Comparison of ENCODE assay signal across 8 cellular contexts in genomic region chr14:70642313-70643235, GRCh38. TPM values are rescaled to one million over a fixed set of nuclear protein-coding genes. Genes with fewer than 3 reads are reported as not detected.
A peak's percentile ranks its signal among the peaks of the same experiment; 100 is the strongest.
DNase-seq lines count a peak whose midpoint lies in the region; ATAC-seq and TF ChIP-seq lines count a peak whose summit lies in the region.

No MANE protein-coding gene starts in this region.

- peaks cover 28% of the 10 kb centered on the region for H3K36me3 Mint-ChIP-seq in activated CD4-positive, alpha-beta memory T cell treated with anti-CD3 and anti-CD28 coated beads, Interleukin-2, amount 10 ng/mL, durations not matched to agents 7 days and 5 days (ENCODE audit: low read depth)
- H3K36me3 Mint-ChIP-seq in natural killer cell, result no peaks in the 10 kb centered on the region

- CTCF ChIA-PET in activated CD4-positive, alpha-beta memory T cell treated with anti-CD3 and anti-CD28 coated beads, Interleukin-2, amount 10 ng/mL, durations not matched to agents 7 days and 5 days (lab: Charles Lee), result interaction anchor here (1.1 to 2.0 kb wide), 3 partner anchors 12 to 71 kb away, joined by 3 to 14 read pairs (median 4); no protein-coding TSS in a partner anchor

- peak; percentile 25 for DNase-seq in activated T-cell treated with anti-CD3 and anti-CD28 coated beads for 1 hour (ENCODE audit: low read depth)
- no peak for DNase-seq in activated T-cell treated with anti-CD3 and anti-CD28 coated beads for 4 hours
- DNase-seq in HuH-7.5 (ENCODE audit: low spot score), result peak; percentile 32
- DNase-seq in activated CD4-positive, alpha-beta memory T cell treated with anti-CD3 and anti-CD28 coated beads, Interleukin-2, amount 10 ng/mL, durations not matched to agents 7 days and 5 days, result no peak
- DNase-seq in epithelial cell of prostate (ENCODE audit: low read depth, low spot score), result no peak
- peak; percentile 24 for DNase-seq in natural killer cell

- peak overlapping the region; percentile 79 for H3K27ac Mint-ChIP-seq in activated CD4-positive, alpha-beta memory T cell treated with anti-CD3 and anti-CD28 coated beads, Interleukin-2, amount 10 ng/mL, durations not matched to agents 7 days and 5 days
- H3K27ac Mint-ChIP-seq in natural killer cell, result peak overlapping the region in 1 of 2 donors; percentile 86

- TF ChIP-seq CTCF in natural killer cell (IDR thresholded peaks at IDR 0.05), result no peak

- POLR2A ChIA-PET in activated CD4-positive, alpha-beta memory T cell treated with anti-CD3 and anti-CD28 coated beads, Interleukin-2, amount 10 ng/mL, durations not matched to agents 7 days and 5 days (lab: Charles Lee), result interaction anchor here (0.6 to 7.1 kb wide), 14 partner anchors 9 to 876 kb away, joined by 3 to 192 read pairs (median 4); partner anchors contain the start of genes MAP3K9 and SRSF5

- no peaks in the 10 kb centered on the region for H3K27me3 Mint-ChIP-seq in activated CD4-positive, alpha-beta memory T cell treated with anti-CD3 and anti-CD28 coated beads, Interleukin-2, amount 10 ng/mL, durations not matched to agents 7 days and 5 days
- peaks cover 5 to 27% of the 10 kb centered on the region in 2 donors for H3K27me3 Mint-ChIP-seq in natural killer cell (ENCODE audit: low read depth in 2 of 2)

- intact Hi-C loops in natural killer cell (cut with micrococcal nuclease), result no loop called here

- peaks cover 63% of the 10 kb centered on the region for H3K4me1 Mint-ChIP-seq in activated CD4-positive, alpha-beta memory T cell treated with anti-CD3 and anti-CD28 coated beads, Interleukin-2, amount 10 ng/mL, durations not matched to agents 7 days and 5 days
- peaks cover 8 to 50% of the 10 kb centered on the region in 2 donors for H3K4me1 Mint-ChIP-seq in natural killer cell

- H3K4me3 Mint-ChIP-seq in activated CD4-positive, alpha-beta memory T cell treated with anti-CD3 and anti-CD28 coated beads, Interleukin-2, amount 10 ng/mL, durations not matched to agents 7 days and 5 days, result peak overlapping the region; percentile 81
- H3K4me3 Mint-ChIP-seq in natural killer cell, result peak overlapping the region; percentile 89

- ATAC-seq in natural killer cell (peak; percentile 28 to 56 (median 35)), HG03565 (IDR thresholded peaks at IDR 0.05; ENCODE audit: unreplicated experiment) (no peak), HG03095 (IDR thresholded peaks at IDR 0.05; ENCODE audit: unreplicated experiment) (no peak)

- peak overlapping the region; percentile 63 for H3K27ac ChIP-seq in epithelial cell of prostate

- H3K9me3 Mint-ChIP-seq in activated CD4-positive, alpha-beta memory T cell treated with anti-CD3 and anti-CD28 coated beads, Interleukin-2, amount 10 ng/mL, durations not matched to agents 7 days and 5 days, result no peaks in the 10 kb centered on the region
- H3K9me3 Mint-ChIP-seq in natural killer cell, result no peaks in the 10 kb centered on the region

RNA-seq across cellular contexts. Expression of gene TTC9, which starts 0.9 kb away (rescaled TPM):
- total RNA-seq in activated CD4-positive, alpha-beta memory T cell treated with anti-CD3 and anti-CD28 coated beads, Interleukin-2, amount 10 ng/mL, durations not matched to agents 7 days and 5 days, result 10 to 100 TPM; 14.1 to 14.7 TPM
- 1 to 10 TPM; 2.4 to 5.6 (median 3.8) TPM for total RNA-seq in natural killer cell

RNA-seq across cellular contexts. Expression of gene MED6, which starts 42.1 kb away (rescaled TPM):
- 10 to 100 TPM; 45.5 to 47.9 TPM for total RNA-seq in activated CD4-positive, alpha-beta memory T cell treated with anti-CD3 and anti-CD28 coated beads, Interleukin-2, amount 10 ng/mL, durations not matched to agents 7 days and 5 days
- total RNA-seq in natural killer cell, result 100 to 1,000 TPM in 2 of 3 donors, 10 to 100 TPM in 1; 92.0 to 104 (median 102) TPM

Comparison
In these comparisons a context has a peak if more than half of its experiments do, and no peak if none do; other contexts are left out.
1. DNase-seq: peak in activated T-cell treated with anti-CD3 and anti-CD28 coated beads for 1 hour (single experiment), HuH-7.5 (single experiment) and natural killer cell (single experiment); none in activated T-cell treated with anti-CD3 and anti-CD28 coated beads for 4 hours (single experiment), activated CD4-positive, alpha-beta memory T cell treated with anti-CD3 and anti-CD28 coated beads, Interleukin-2, amount 10 ng/mL, durations not matched to agents 7 days and 5 days (single experiment) and epithelial cell of prostate (single experiment).
2. ATAC-seq: peak in natural killer cell (3 of 3); none in HG03565 (single experiment) and HG03095 (single experiment).